Comparison of ENCODE assay signal across 14 cellular contexts in genomic region chr3:107674371-107674770, GRCh38.
A peak's percentile ranks its signal among the peaks of the same experiment; 100 is the strongest.
DNase-seq lines count a peak whose midpoint lies in the region; ATAC-seq and TF ChIP-seq lines count a peak whose summit lies in the region.
"Had no signal": no experiment of that assay in that cellular context is flagged by ENCODE, and none has a peak within 500 bp of the region (broad histone marks: within the 10 kb centered on the region; RNA-seq: fewer than 3 reads in every experiment).

No MANE protein-coding gene starts in this region.

- no peak overlapping the region for H3K27ac ChIP-seq in RWPE1
- H3K27ac ChIP-seq: HL-60 had no signal

- in situ Hi-C loops in astrocyte of the spinal cord (cut with HindIII; ENCODE audit: low sequenced_read_pairs), result no loop called here

- no peak overlapping the region for H3K4me3 ChIP-seq in astrocyte of the spinal cord (ENCODE audit: low read depth, low read length)

- no peak overlapping the region for H3K4me3 Mint-ChIP-seq in stimulated activated naive B cell treated with anti-CD40 and anti-IgM and Interleukin-4, amounts not matched to agents 10 μg/mL and 1 μg/mL and 100 μg/mL, for 72 hours
- H3K4me3 Mint-ChIP-seq: activated naive CD8-positive, alpha-beta T cell treated with anti-CD3 and anti-CD28 coated beads for 36 hours; CD4-positive, CD25-positive, alpha-beta regulatory T cell had no signal

- H3K27me3 Mint-ChIP-seq in stimulated activated naive B cell treated with anti-CD40 and anti-IgM and Interleukin-4, amounts not matched to agents 10 μg/mL and 1 μg/mL and 100 μg/mL, for 72 hours, result no peaks in the 10 kb centered on the region
- H3K27me3 Mint-ChIP-seq: activated naive CD8-positive, alpha-beta T cell treated with anti-CD3 and anti-CD28 coated beads for 36 hours; CD4-positive, CD25-positive, alpha-beta regulatory T cell had no signal

- peak; percentile 82 for DNase-seq in astrocyte of the spinal cord (ENCODE audit: low read depth, low spot score)
- DNase-seq in left kidney (ENCODE audit: low read depth, low spot score), result peak; percentile 22
- DNase-seq in stimulated activated naive B cell treated with anti-CD40 and anti-IgM and Interleukin-4, amounts not matched to agents 10 μg/mL and 1 μg/mL and 100 μg/mL, for 72 hours, result no peak
- no peak for DNase-seq in GF-D8 (lab: John Stamatoyannopoulos, UW)
- DNase-seq in RWPE1 (ENCODE audit: low spot score), result no peak
- no peak for DNase-seq in NCI-H2227 treated with DMSO at 0.1 percent for 48 hours (lab: John Stamatoyannopoulos, UW)
- DNase-seq: activated naive CD8-positive, alpha-beta T cell treated with anti-CD3 and anti-CD28 coated beads for 36 hours; CD4-positive, CD25-positive, alpha-beta regulatory T cell; effector CD4-positive, alpha-beta T cell; GDM1; mammary epithelial cell had no signal

- CTCF ChIA-PET in RWPE1 (lab: Yijun Ruan, JAX), result interaction anchor here (2.5 kb wide), 1 partner anchor 13 kb away, joined by 15 read pairs; no protein-coding TSS in a partner anchor

- peaks cover 0 to 2% of the 10 kb centered on the region in 2 donors for H3K36me3 Mint-ChIP-seq in stimulated activated naive B cell treated with anti-CD40 and anti-IgM and Interleukin-4, amounts not matched to agents 10 μg/mL and 1 μg/mL and 100 μg/mL, for 72 hours
- H3K36me3 Mint-ChIP-seq: activated naive CD8-positive, alpha-beta T cell treated with anti-CD3 and anti-CD28 coated beads for 36 hours; CD4-positive, CD25-positive, alpha-beta regulatory T cell had no signal

- H3K9me3 Mint-ChIP-seq in stimulated activated naive B cell treated with anti-CD40 and anti-IgM and Interleukin-4, amounts not matched to agents 10 μg/mL and 1 μg/mL and 100 μg/mL, for 72 hours, result no peaks in the 10 kb centered on the region
- H3K9me3 Mint-ChIP-seq: activated naive CD8-positive, alpha-beta T cell treated with anti-CD3 and anti-CD28 coated beads for 36 hours; CD4-positive, CD25-positive, alpha-beta regulatory T cell had no signal

- peaks cover 22 to 30% of the 10 kb centered on the region in 2 donors for H3K4me1 Mint-ChIP-seq in stimulated activated naive B cell treated with anti-CD40 and anti-IgM and Interleukin-4, amounts not matched to agents 10 μg/mL and 1 μg/mL and 100 μg/mL, for 72 hours

- ATAC-seq in HG03159 (IDR thresholded peaks at IDR 0.05; ENCODE audit: unreplicated experiment) (peak; percentile 70), HG03135 (IDR thresholded peaks at IDR 0.05; ENCODE audit: unreplicated experiment) (no peak)
- peak in 1 of 2 donors; percentile 19 for ATAC-seq in stimulated activated naive B cell treated with anti-CD40 and anti-IgM and Interleukin-4, amounts not matched to agents 10 μg/mL and 1 μg/mL and 100 μg/mL, for 72 hours (replicated peaks)

- peak overlapping the region; percentile 39 for H3K27ac Mint-ChIP-seq in stimulated activated naive B cell treated with anti-CD40 and anti-IgM and Interleukin-4, amounts not matched to agents 10 μg/mL and 1 μg/mL and 100 μg/mL, for 72 hours
- H3K27ac Mint-ChIP-seq: activated naive CD8-positive, alpha-beta T cell treated with anti-CD3 and anti-CD28 coated beads for 36 hours had no signal

- POLR2A ChIA-PET in RWPE1 (lab: Yijun Ruan, JAX; ENCODE audit: low non-redundant PET), result no interaction called here

- TF ChIP-seq CTCF in astrocyte of the spinal cord (IDR thresholded peaks at IDR 0.05; ENCODE audit: low read depth, low read length) (no peak), RWPE1 (conservative IDR thresholded peaks at IDR 0.05; ENCODE audit: low read depth) (no peak)

Comparison
In these comparisons a context has a peak if more than half of its experiments do, and no peak if none do; other contexts are left out.
1. DNase-seq: peak in astrocyte of the spinal cord (single experiment) and left kidney (single experiment); none in stimulated activated naive B cell treated with anti-CD40 and anti-IgM and Interleukin-4, amounts not matched to agents 10 μg/mL and 1 μg/mL and 100 μg/mL, for 72 hours (single experiment), GF-D8 (single experiment), RWPE1 (single experiment) and NCI-H2227 treated with DMSO at 0.1 percent for 48 hours (single experiment).